31 cellular contexts compared by ENCODE assay signal in the genomic region with DNA sequence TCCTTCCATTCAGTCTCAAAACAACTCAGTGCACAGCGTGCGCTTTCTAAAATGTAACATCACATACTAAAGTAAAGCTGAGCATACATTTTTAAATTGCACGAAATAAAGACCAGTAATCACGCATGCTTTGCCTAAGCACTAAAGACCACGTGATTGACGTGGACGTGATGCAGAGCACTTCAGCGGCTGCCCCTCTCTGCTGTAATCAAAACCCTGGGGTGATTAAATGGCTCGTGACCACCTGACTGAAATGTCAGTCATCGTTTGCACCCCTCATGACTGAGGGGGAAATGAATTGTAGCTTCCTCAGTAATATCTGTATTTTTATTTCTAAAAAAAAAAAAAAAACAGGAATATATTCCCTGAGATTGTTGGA.
DNase-seq lines count a peak whose midpoint lies in the region; ATAC-seq, FAIRE-seq and TF ChIP-seq lines count a peak whose summit lies in the region.
"Had no signal": no experiment of that assay in that cellular context is flagged by ENCODE, and none has a peak within 500 bp of the region (broad histone marks: within the 10 kb centered on the region; RNA-seq: fewer than 3 reads in every experiment).

No MANE protein-coding gene starts in this region.

- no peak overlapping the region for H3K4me3 Mint-ChIP-seq in neural crest cell
- H3K4me3 Mint-ChIP-seq: activated CD8-positive, alpha-beta memory T cell treated with anti-CD3 and anti-CD28 coated beads, Interleukin-2, amount 10 ng/mL, durations not matched to agents 7 days and 5 days; activated naive CD8-positive, alpha-beta T cell treated with anti-CD3 and anti-CD28 coated beads, Interleukin-2, amount 10 ng/mL, durations not matched to agents 7 days and 5 days; activated T-cell treated with anti-CD3 and anti-CD28 coated beads, Interleukin-2, amount 50 U/mL, for 4 hours; CD4-positive, CD25-positive, alpha-beta regulatory T cell; mesothelial cell of epicardium; naive B cell; stimulated activated naive CD8-positive, alpha-beta T cell treated with anti-CD3 and anti-CD28 coated beads, Interleukin-15, amount 100 ng/mL, for 72 hours; WTC11 had no signal

- in situ Hi-C loops in K562 (cut with MboI): no loop called here

- POLR2A ChIA-PET in K562 (lab: Yijun Ruan, JAX): no interaction called here

- H3K36me3 ChIP-seq in ACC112 (ENCODE audit: insufficient read depth, low read length) (no peaks in the 10 kb centered on the region), K562 (ENCODE audit: control insufficient read depth, insufficient read depth, low read length) (no peaks in the 10 kb centered on the region)
- H3K36me3 ChIP-seq: ascending aorta, left ventricle myocardium inferior, MG63, spleen, thoracic aorta, vagina had no signal

- H3K4me3 ChIP-seq in ACC112 (ENCODE audit: low read depth, low read length) (no peak overlapping the region), K562 (no peak overlapping the region)
- H3K4me3 ChIP-seq: ascending aorta, coronary artery, left ventricle myocardium inferior, MG63, spleen, thoracic aorta, vagina had no signal

- no peak for TF ChIP-seq EP300 in K562 (IDR thresholded peaks at IDR 0.05; ENCODE audit: low read length)

- peak overlapping the region; percentile 56; the same call in 1 of the 2 replicates for H3K27ac ChIP-seq in ACC112 (ENCODE audit: low read depth, low read length)
- no peak overlapping the region for H3K27ac ChIP-seq in K562 (ENCODE audit: extremely low read depth, low read depth, low read length)
- H3K27ac ChIP-seq in caudate nucleus (ENCODE audit: low read depth, low read length): no peak overlapping the region
- H3K27ac ChIP-seq: ascending aorta, KMS-11, left ventricle myocardium inferior, spleen, thoracic aorta, vagina had no signal

- H3K27me3 ChIP-seq in ACC112 (ENCODE audit: insufficient read depth, low read length) (no peaks in the 10 kb centered on the region), K562 (ENCODE audit: control insufficient read depth in 2 of 2, insufficient read depth in 2 of 2, low read length in 2 of 2) (no peaks in the 10 kb centered on the region; a peak in 1 of 5 replicates)
- H3K27me3 ChIP-seq: ascending aorta, MG63, spleen, vagina had no signal

- H2AFZ ChIP-seq in ACC112 (ENCODE audit: low read length, unreplicated experiment) (no peak overlapping the region), K562 (ENCODE audit: low read depth, low read length) (0 out of 2 replicates have a peak overlapping the region, but pooled peaks have one; percentile 32)

- DNase-seq in NCI-H748 (lab: John Stamatoyannopoulos, UW; ENCODE audit: unreplicated experiment): peak; percentile 18
- DNase-seq in K562 (ENCODE audit: extremely low read depth in 1 of 4, low spot score in 3 of 4): no peak
- no peak for DNase-seq in neural crest cell (ENCODE audit: low read depth, low spot score)
- no peak for DNase-seq in activated CD4-positive, CD25-positive, alpha-beta regulatory T cell (lab: John Stamatoyannopoulos, UW)
- DNase-seq in putamen (ENCODE audit: low spot score): no peak
- DNase-seq in NCI-H774 (lab: John Stamatoyannopoulos, UW): no peak
- no peak for DNase-seq in caudate nucleus (lab: John Stamatoyannopoulos, UW)
- DNase-seq: activated CD8-positive, alpha-beta memory T cell treated with anti-CD3 and anti-CD28 coated beads, Interleukin-2, amount 10 ng/mL, durations not matched to agents 7 days and 5 days; activated gamma-delta T cell treated with Interleukin-2 at 50 U/mL for 16 hours; activated naive CD8-positive, alpha-beta T cell treated with anti-CD3 and anti-CD28 coated beads, Interleukin-2, amount 10 ng/mL, durations not matched to agents 7 days and 5 days; activated T-cell treated with anti-CD3 and anti-CD28 coated beads, Interleukin-2, amount 50 U/mL, for 4 hours; AML-193; CD4-positive, CD25-positive, alpha-beta regulatory T cell; effector CD8-positive, alpha-beta T cell; left ventricle myocardium inferior; naive B cell; NCI-H1105; NCI-H187; NCI-H2171; spleen; stimulated activated CD8-positive, alpha-beta memory T cell treated with anti-CD3 and anti-CD28 coated beads, Interleukin-4, amount 100 ng/mL, for 48 hours; stimulated activated naive CD8-positive, alpha-beta T cell treated with anti-CD3 and anti-CD28 coated beads, Interleukin-15, amount 100 ng/mL, for 72 hours had no signal

- no peak for ATAC-seq in K562
- ATAC-seq: activated CD8-positive, alpha-beta memory T cell treated with anti-CD3 and anti-CD28 coated beads, Interleukin-2, amount 10 ng/mL, durations not matched to agents 7 days and 5 days; activated T-cell treated with anti-CD3 and anti-CD28 coated beads, Interleukin-2, amount 50 U/mL, for 4 hours; stimulated activated naive CD8-positive, alpha-beta T cell treated with anti-CD3 and anti-CD28 coated beads, Interleukin-15, amount 100 ng/mL, for 72 hours had no signal

- WGBS in K562 (ENCODE audit: insufficient coverage, low coverage, missing lambda C conversion rate): 42% methylated on average over 10 of the region's 10 CpGs

- H4K20me1 ChIP-seq in K562 (replicated peaks; ENCODE audit: control insufficient read depth, insufficient read depth, low read length): no peaks in the 10 kb centered on the region

- no peaks in the 10 kb centered on the region for H3K79me2 ChIP-seq in ACC112 (ENCODE audit: control insufficient read depth, insufficient read depth, low read length, unreplicated experiment)
- no peaks in the 10 kb centered on the region for H3K79me2 ChIP-seq in K562 (ENCODE audit: control insufficient read depth, insufficient read depth, low read length)

- TF ChIP-seq POLR2A in K562 (conservative IDR thresholded peaks at IDR 0.05): no peak

- peaks cover 38% of the 10 kb centered on the region for H3K4me1 ChIP-seq in ACC112 (ENCODE audit: control insufficient read depth, insufficient read depth, low read length, unreplicated experiment)
- H3K4me1 ChIP-seq in K562 (replicated peaks in 1 of 2; ENCODE audit: control insufficient read depth in 2 of 2, insufficient read depth in 2 of 2, low read length in 2 of 2): peaks cover 0 to 8% of the 10 kb centered on the region in 2 experiments; a peak in 1 of 5 replicates

- no peak for TF ChIP-seq RAD21 in K562 (CRISPR knock-in tag; conservative IDR thresholded peaks at IDR 0.05 in 1 of 2, IDR thresholded peaks at IDR 0.05 in 1 of 2)

- H3K9me1 ChIP-seq in K562 (ENCODE audit: control insufficient read depth, insufficient read depth, low read length): no peaks in the 10 kb centered on the region

- CTCF ChIA-PET in K562 (lab: Yijun Ruan, JAX; ENCODE audit: low intra/inter-chr PET ratio): no interaction called here

- H3K36me3 Mint-ChIP-seq in neural crest cell (ENCODE audit: low read depth): no peaks in the 10 kb centered on the region
- H3K36me3 Mint-ChIP-seq: activated CD8-positive, alpha-beta memory T cell treated with anti-CD3 and anti-CD28 coated beads, Interleukin-2, amount 10 ng/mL, durations not matched to agents 7 days and 5 days; activated naive CD8-positive, alpha-beta T cell treated with anti-CD3 and anti-CD28 coated beads, Interleukin-2, amount 10 ng/mL, durations not matched to agents 7 days and 5 days; mesothelial cell of epicardium; WTC11 had no signal

- no peaks in the 10 kb centered on the region for H3K9me3 Mint-ChIP-seq in neural crest cell
- H3K9me3 Mint-ChIP-seq: activated naive CD8-positive, alpha-beta T cell treated with anti-CD3 and anti-CD28 coated beads, Interleukin-2, amount 10 ng/mL, durations not matched to agents 7 days and 5 days; activated T-cell treated with anti-CD3 and anti-CD28 coated beads, Interleukin-2, amount 50 U/mL, for 4 hours; CD4-positive, CD25-positive, alpha-beta regulatory T cell; mesothelial cell of epicardium; naive B cell; stimulated activated naive CD8-positive, alpha-beta T cell treated with anti-CD3 and anti-CD28 coated beads, Interleukin-15, amount 100 ng/mL, for 72 hours; WTC11 had no signal

- no peak overlapping the region for H3K4me2 ChIP-seq in K562 (ENCODE audit: insufficient read depth, low read length)
- H3K4me2 ChIP-seq: KMS-11 had no signal

- peak overlapping the region; percentile 87 for H3K27ac Mint-ChIP-seq in neural crest cell (ENCODE audit: unreplicated experiment)
- H3K27ac Mint-ChIP-seq: activated CD8-positive, alpha-beta memory T cell treated with anti-CD3 and anti-CD28 coated beads, Interleukin-2, amount 10 ng/mL, durations not matched to agents 7 days and 5 days; activated naive CD8-positive, alpha-beta T cell treated with anti-CD3 and anti-CD28 coated beads, Interleukin-2, amount 10 ng/mL, durations not matched to agents 7 days and 5 days; CD4-positive, CD25-positive, alpha-beta regulatory T cell; mesothelial cell of epicardium; naive B cell; WTC11 had no signal

- H3K9ac ChIP-seq in K562 (ENCODE audit: insufficient read depth in 1 of 2, low read depth in 2 of 2, low read length in 2 of 2): no peak overlapping the region
- H3K9ac ChIP-seq: KMS-11 had no signal

- BruUV-seq in K562 (replicated peaks; lab: Mats Ljungman, UMichigan): no TSS peak

- no peaks in the 10 kb centered on the region for H3K27me3 Mint-ChIP-seq in neural crest cell (ENCODE audit: low read depth)
- H3K27me3 Mint-ChIP-seq: activated naive CD8-positive, alpha-beta T cell treated with anti-CD3 and anti-CD28 coated beads, Interleukin-2, amount 10 ng/mL, durations not matched to agents 7 days and 5 days; CD4-positive, CD25-positive, alpha-beta regulatory T cell; naive B cell; stimulated activated naive CD8-positive, alpha-beta T cell treated with anti-CD3 and anti-CD28 coated beads, Interleukin-15, amount 100 ng/mL, for 72 hours had no signal

- intact Hi-C loops in K562 (cut with micrococcal nuclease): no loop called here

- peaks cover 63% of the 10 kb centered on the region for H3K4me1 Mint-ChIP-seq in neural crest cell
- H3K4me1 Mint-ChIP-seq: naive B cell had no signal

- TF ChIP-seq CTCF in K562 (IDR thresholded peaks at IDR 0.05 in 2 of 3, conservative IDR thresholded peaks at IDR 0.05 in 1 of 3; ENCODE audit: insufficient read depth in 2 of 3, low read depth in 1 of 3, low read length in 3 of 3) (no peak), neural crest cell (conservative IDR thresholded peaks at IDR 0.05) (no peak)

- no peaks in the 10 kb centered on the region for H3K9me3 ChIP-seq in K562 (replicated peaks; ENCODE audit: control insufficient read depth, insufficient read depth, low read depth, low read length)
- H3K9me3 ChIP-seq: ascending aorta, left ventricle myocardium inferior, MG63, spleen, thoracic aorta, vagina had no signal

- no peak for FAIRE-seq in K562 (lab: Jason Lieb, UNC)
